In the genomic region with DNA sequence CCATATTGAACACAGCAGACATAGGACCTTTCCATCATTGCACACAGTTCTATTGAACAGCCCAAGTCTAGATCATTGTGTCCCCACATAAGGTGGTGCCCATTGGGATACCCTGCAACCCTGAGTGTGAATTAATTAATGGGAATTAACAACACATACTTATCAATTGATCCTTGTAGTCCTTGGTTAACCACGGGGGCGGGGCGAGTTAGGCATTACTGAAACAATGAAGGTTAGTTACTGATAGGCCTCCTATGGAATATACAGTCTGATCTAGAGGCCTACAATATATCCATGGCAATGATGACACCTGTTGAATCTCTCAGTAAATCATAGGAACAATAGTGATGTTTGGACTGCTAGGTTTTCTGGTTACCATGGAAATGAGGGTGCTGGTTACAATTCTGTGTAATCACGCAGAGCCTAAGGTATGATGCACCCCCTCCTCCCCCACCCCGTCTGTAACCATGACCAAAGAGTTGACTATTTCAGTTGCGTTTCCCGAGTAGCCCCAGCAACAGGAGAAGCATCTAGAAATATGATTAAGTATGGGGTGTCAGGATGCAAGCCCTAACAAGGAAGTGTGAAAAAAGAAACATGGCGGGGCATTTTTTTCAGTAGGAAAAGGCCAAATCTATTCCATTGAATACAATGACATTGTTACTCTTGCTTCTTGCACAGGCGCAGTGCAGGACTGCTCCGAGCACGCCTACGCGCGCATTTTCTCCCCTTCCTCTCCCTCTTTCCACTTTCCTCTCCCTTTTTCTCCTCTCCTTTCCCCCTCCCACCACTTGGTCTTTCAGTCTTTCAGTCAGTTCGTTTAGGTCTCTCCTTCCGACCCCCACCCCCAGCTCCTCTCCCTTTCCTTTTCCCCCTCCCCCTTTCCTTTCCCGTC, we compare ENCODE assay signal across 8 cellular contexts. TPM values are rescaled to one million over a fixed set of nuclear protein-coding genes. Genes with fewer than 3 reads are reported as not detected.
DNase-seq lines count a peak whose midpoint lies in the region; ATAC-seq and TF ChIP-seq lines count a peak whose summit lies in the region.

No MANE protein-coding gene starts in this region.

- ATAC-seq in HG03039 (IDR thresholded peaks at IDR 0.05; ENCODE audit: unreplicated experiment): peak; percentile 37

- H3K4me3 ChIP-seq in astrocyte of the spinal cord (ENCODE audit: low read depth, low read length) (peak overlapping the region; percentile 43), kidney epithelial cell (ENCODE audit: low read depth, low read length) (peak overlapping the region; percentile 37)

- peak; percentile 11 to 17 (median 12) for DNase-seq in activated CD8-positive, alpha-beta memory T cell treated with anti-CD3 and anti-CD28 coated beads for 48 hours (ENCODE audit: low read depth in 2 of 3, low spot score in 2 of 3)
- DNase-seq in activated CD8-positive, alpha-beta memory T cell treated with anti-CD3 and anti-CD28 coated beads for 24 hours: no peak
- peak; percentile 67 for DNase-seq in RPMI7951 (ENCODE audit: low read depth)
- DNase-seq in astrocyte of the spinal cord (ENCODE audit: low read depth, low spot score): no peak
- DNase-seq in kidney epithelial cell (ENCODE audit: low read depth): peak; percentile 51
- DNase-seq in stimulated activated CD4-positive, alpha-beta T cell treated with anti-CD3 and anti-CD28 coated beads, Interleukin-4, amount 100 ng/mL, for 48 hours (ENCODE audit: low read depth in 2 of 2): peak; percentile 35 to 52
- DNase-seq in NCI-H345 (lab: John Stamatoyannopoulos, UW): no peak

- in situ Hi-C loops in astrocyte of the spinal cord (cut with HindIII; ENCODE audit: low sequenced_read_pairs): no loop called here

- no peaks in the 10 kb centered on the region for H3K27me3 ChIP-seq in kidney epithelial cell (ENCODE audit: control insufficient read depth, insufficient read depth, low read length)

- TF ChIP-seq CTCF in astrocyte of the spinal cord (IDR thresholded peaks at IDR 0.05; ENCODE audit: low read depth, low read length): no peak
- no peak for TF ChIP-seq CTCF in kidney epithelial cell (IDR thresholded peaks at IDR 0.05; ENCODE audit: insufficient read depth, low read length, poor library complexity, severe bottlenecking)

- no peaks in the 10 kb centered on the region for H3K36me3 ChIP-seq in kidney epithelial cell (ENCODE audit: control insufficient read depth, insufficient read depth, low read length)

RNA-seq across cellular contexts. Expression of gene NONO, which starts 0.7 kb away (rescaled TPM):
- 487 and 489 TPM in 2 replicates for total RNA-seq in RPMI7951 (2014; rRNA removed; shearing (Covaris generic))
- 353 and 411 TPM in 2 replicates for total RNA-seq in kidney epithelial cell

RNA-seq across cellular contexts. Expression of gene ITGB1BP2, which starts 18.8 kb away (rescaled TPM):
- 0.96 and 0.98 TPM in 2 replicates for total RNA-seq in RPMI7951 (2014; rRNA removed; shearing (Covaris generic))
- 1.1 and 1.7 TPM in 2 replicates for total RNA-seq in kidney epithelial cell

RNA-seq across cellular contexts. Expression of gene ZMYM3, which starts 28.8 kb away (rescaled TPM):
- total RNA-seq in RPMI7951 (2014; rRNA removed; shearing (Covaris generic)): 19.7 and 23.2 TPM in 2 replicates
- 11.0 and 16.7 TPM in 2 replicates for total RNA-seq in kidney epithelial cell

RNA-seq across cellular contexts. Expression of gene GJB1, which starts 59.7 kb away (rescaled TPM):
- total RNA-seq in RPMI7951 (2014; rRNA removed; shearing (Covaris generic)): not detected in 2 replicates
- not detected in 2 replicates for total RNA-seq in kidney epithelial cell

Comparison
In these comparisons a context has a peak if more than half of its experiments do, and no peak if none do; other contexts are left out.
1. DNase-seq: peak in activated CD8-positive, alpha-beta memory T cell treated with anti-CD3 and anti-CD28 coated beads for 48 hours (3 of 3), RPMI7951 (single experiment), kidney epithelial cell (single experiment) and stimulated activated CD4-positive, alpha-beta T cell treated with anti-CD3 and anti-CD28 coated beads, Interleukin-4, amount 100 ng/mL, for 48 hours (2 of 2); none in activated CD8-positive, alpha-beta memory T cell treated with anti-CD3 and anti-CD28 coated beads for 24 hours (single experiment), astrocyte of the spinal cord (single experiment) and NCI-H345 (single experiment).